1 cellular context compared by ENCODE assay signal in genomic region chr12:6724409-6724797, GRCh38.
TF ChIP-seq lines count a peak whose summit lies in the region.

No MANE protein-coding gene starts in this region.

TF ChIP-seq in K562, 482 proteins besides CTCF, POLR2A, EP300 and RAD21 (continued from another document):
- TF ChIP-seq ZNF318 (IDR thresholded peaks at IDR 0.05; ENCODE audit: borderline replicate concordance in 1 of 2, low read depth in 1 of 2) (no peak), MTA2 (IDR thresholded peaks at IDR 0.05; ENCODE audit: low read depth) (no peak), ZNF24 (IDR thresholded peaks at IDR 0.05) (no peak)
- TF ChIP-seq, protein P1, sequence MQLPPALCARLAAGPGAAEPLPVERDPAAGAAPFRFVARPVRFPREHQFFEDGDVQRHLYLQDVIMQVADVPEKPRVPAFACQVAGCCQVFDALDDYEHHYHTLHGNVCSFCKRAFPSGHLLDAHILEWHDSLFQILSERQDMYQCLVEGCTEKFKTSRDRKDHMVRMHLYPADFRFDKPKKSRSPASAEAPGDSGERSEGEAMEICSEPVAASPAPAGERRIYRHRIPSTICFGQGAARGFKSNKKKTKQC (CRISPR knock-in tag; IDR thresholded peaks at IDR 0.05): 0 out of 2 replicates have a peak, but pooled peaks have one; percentile 6
- TF ChIP-seq, protein P2, sequence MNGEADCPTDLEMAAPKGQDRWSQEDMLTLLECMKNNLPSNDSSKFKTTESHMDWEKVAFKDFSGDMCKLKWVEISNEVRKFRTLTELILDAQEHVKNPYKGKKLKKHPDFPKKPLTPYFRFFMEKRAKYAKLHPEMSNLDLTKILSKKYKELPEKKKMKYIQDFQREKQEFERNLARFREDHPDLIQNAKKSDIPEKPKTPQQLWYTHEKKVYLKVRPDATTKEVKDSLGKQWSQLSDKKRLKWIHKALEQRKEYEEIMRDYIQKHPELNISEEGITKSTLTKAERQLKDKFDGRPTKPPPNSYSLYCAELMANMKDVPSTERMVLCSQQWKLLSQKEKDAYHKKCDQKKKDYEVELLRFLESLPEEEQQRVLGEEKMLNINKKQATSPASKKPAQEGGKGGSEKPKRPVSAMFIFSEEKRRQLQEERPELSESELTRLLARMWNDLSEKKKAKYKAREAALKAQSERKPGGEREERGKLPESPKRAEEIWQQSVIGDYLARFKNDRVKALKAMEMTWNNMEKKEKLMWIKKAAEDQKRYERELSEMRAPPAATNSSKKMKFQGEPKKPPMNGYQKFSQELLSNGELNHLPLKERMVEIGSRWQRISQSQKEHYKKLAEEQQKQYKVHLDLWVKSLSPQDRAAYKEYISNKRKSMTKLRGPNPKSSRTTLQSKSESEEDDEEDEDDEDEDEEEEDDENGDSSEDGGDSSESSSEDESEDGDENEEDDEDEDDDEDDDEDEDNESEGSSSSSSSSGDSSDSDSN (IDR thresholded peaks at IDR 0.05; ENCODE audit: borderline replicate concordance in 1 of 2, low read depth in 2 of 2, low read length in 2 of 2): no peak
